In the genomic region with DNA sequence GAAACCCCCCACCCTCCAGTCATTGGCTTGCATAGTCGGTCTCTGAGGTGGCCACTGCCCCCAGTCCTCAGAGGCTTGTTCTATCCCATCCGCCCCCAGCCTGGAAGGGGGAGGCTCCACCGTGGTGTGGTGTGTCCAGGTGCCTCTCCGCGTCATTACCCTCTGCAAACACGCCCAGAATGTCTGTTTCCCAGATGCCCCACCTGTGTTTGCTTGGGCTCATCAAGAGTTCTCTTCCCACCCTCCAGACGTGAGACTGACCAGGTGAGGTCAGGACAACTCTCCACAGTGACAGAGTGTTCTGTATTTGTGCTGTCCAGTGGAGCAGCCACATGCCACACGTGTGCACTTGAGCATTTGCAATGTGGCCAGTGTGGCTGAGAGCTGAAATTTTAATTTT, we compare ENCODE assay signal across 20 cellular contexts. TPM values are rescaled to one million over a fixed set of nuclear protein-coding genes. Genes with fewer than 3 reads are reported as not detected.
DNase-seq lines count a peak whose midpoint lies in the region; ATAC-seq, FAIRE-seq and TF ChIP-seq lines count a peak whose summit lies in the region.
"Had no signal": no experiment of that assay in that cellular context is flagged by ENCODE, and none has a peak within 500 bp of the region (broad histone marks: within the 10 kb centered on the region; RNA-seq: fewer than 3 reads in every experiment).

No MANE protein-coding gene starts in this region.

- no peak for FAIRE-seq in pancreas (lab: Jason Lieb, UNC)
- FAIRE-seq: GM19239 had no signal

- TF ChIP-seq CTCF in body of pancreas (IDR thresholded peaks at IDR 0.05) (no peak), pancreas (IDR thresholded peaks at IDR 0.05) (no peak), brain microvascular endothelial cell (IDR thresholded peaks at IDR 0.05; ENCODE audit: low read depth, low read length, missing control alignments) (no peak)

- peak overlapping the region in 1 of 4 donors; percentile 30 for H3K27ac ChIP-seq in body of pancreas
- peak overlapping the region in 1 of 4 donors; percentile 6 for H3K27ac ChIP-seq in pancreas
- H3K27ac ChIP-seq in brain microvascular endothelial cell, result no peak overlapping the region
- H3K27ac ChIP-seq: esophagus muscularis mucosa, ovary had no signal

- DNase-seq in NCI-H1092 (lab: John Stamatoyannopoulos, UW) (peak; percentile 49), NCI-H345 treated with DMSO at 0.1 percent for 48 hours (lab: John Stamatoyannopoulos, UW; ENCODE audit: unreplicated experiment) (peak; percentile 53), body of pancreas (peak in 3 of 4 donors; percentile 44 to 66 (median 54)), pancreas (no peak), T-helper 2 cell (no peak), epidermal melanocyte (ENCODE audit: insufficient read length, low spot score) (no peak), brain microvascular endothelial cell (no peak)
- DNase-seq: activated CD4-positive, CD25-positive, alpha-beta regulatory T cell treated with anti-CD3 and anti-CD28 coated beads, Interleukin-2, amount 50 U/mL, for 72 hours; CD8-positive, alpha-beta memory T cell; left ventricle myocardium superior; NCI-H2227 treated with DMSO at 0.1 percent for 48 hours; OCI-M1; ovary; T-helper 9 cell had no signal

- peak; percentile 32 for ATAC-seq in body of pancreas
- peak in 3 of 4 donors; percentile 24 to 71 (median 64) for ATAC-seq in pancreas
- no peak for ATAC-seq in HG03159 (IDR thresholded peaks at IDR 0.05; ENCODE audit: unreplicated experiment)
- ATAC-seq: left ventricle myocardium superior had no signal

- H3K4me3 ChIP-seq in body of pancreas (no peak overlapping the region), pancreas (no peak overlapping the region), brain microvascular endothelial cell (ENCODE audit: low read depth, low read length) (no peak overlapping the region)
- H3K4me3 ChIP-seq: esophagus muscularis mucosa, HAP-1, ovary had no signal

- H3K9me3 ChIP-seq in body of pancreas, result no peaks in the 10 kb centered on the region
- H3K9me3 ChIP-seq in pancreas, result no peaks in the 10 kb centered on the region
- H3K9me3 ChIP-seq: esophagus muscularis mucosa, HAP-1, ovary had no signal

- intact Hi-C loops in body of pancreas (cut with DNase I) (no loop called here), pancreas (cut with DNase I) (no loop called here)

- WGBS in body of pancreas, 2 donors, result 55 to 66% methylated on average over 8 of the region's 8 CpGs
- 55 to 68% methylated on average over 8 of the region's 8 CpGs for whole genome bisulfite sequencing in pancreas, 2 donors

- H3K4me1 ChIP-seq in body of pancreas, result peaks cover 16% of the 10 kb centered on the region
- no peaks in the 10 kb centered on the region for H3K4me1 ChIP-seq in pancreas
- H3K4me1 ChIP-seq: HAP-1 had no signal

- no peaks in the 10 kb centered on the region for H3K27me3 ChIP-seq in body of pancreas
- H3K27me3 ChIP-seq in pancreas, result no peaks in the 10 kb centered on the region
- peaks cover 12% of the 10 kb centered on the region for H3K27me3 ChIP-seq in brain microvascular endothelial cell (replicated peaks)
- H3K27me3 ChIP-seq: ovary had no signal

- peak in 1 of 3 donors; percentile 27 for TF ChIP-seq POLR2A in body of pancreas (IDR thresholded peaks at IDR 0.05)

- in situ Hi-C loops in brain microvascular endothelial cell (cut with HindIII; ENCODE audit: low pct_ligation_motif_present, low sequenced_read_pairs), result no loop called here

- no peaks in the 10 kb centered on the region for H3K36me3 ChIP-seq in body of pancreas (replicated peaks in 1 of 2; ENCODE audit: insufficient read depth in 1 of 2, low read depth in 2 of 2)
- no peaks in the 10 kb centered on the region for H3K36me3 ChIP-seq in pancreas
- no peaks in the 10 kb centered on the region for H3K36me3 ChIP-seq in brain microvascular endothelial cell (replicated peaks)
- H3K36me3 ChIP-seq: esophagus muscularis mucosa, HAP-1, ovary had no signal

RNA-seq across cellular contexts. Expression of a gene that starts 24.9 kb away (rescaled TPM):
- 1 to 10 TPM; 1.6 to 2.9 TPM for total RNA-seq in body of pancreas
- total RNA-seq in pancreas, result 1 to 10 TPM in 2 of 6 donors, under 1 TPM in 4; 0.28 to 1.8 (median 0.81) TPM
- 10 to 100 TPM in 1 of 2 donors, 1 to 10 TPM in 1; 3.2 to 10.2 TPM for polyA plus RNA-seq in pancreas
- total RNA-seq: activated CD8-positive, alpha-beta memory T cell treated with anti-CD3 and anti-CD28 coated beads for 36 hours; CD8-positive, alpha-beta memory T cell; SK-MEL-5 had no signal
- polyA plus RNA-seq: CD8-positive, alpha-beta memory T cell had no signal

RNA-seq across cellular contexts. Expression of a gene that starts 47.5 kb away (rescaled TPM):
- total RNA-seq in body of pancreas, result 10 to 100 TPM in 1 of 2 donors, 1 to 10 TPM in 1; 8.6 to 12.2 TPM
- total RNA-seq in pancreas, result 10 to 100 TPM in 3 of 6 donors, 1 to 10 TPM in 3; 4.3 to 17.9 (median 8.7) TPM
- 10 to 100 TPM; 21.0 to 59.4 TPM for polyA plus RNA-seq in pancreas
- total RNA-seq: CD8-positive, alpha-beta memory T cell had no signal
- polyA plus RNA-seq: CD8-positive, alpha-beta memory T cell had no signal

Comparison
In these comparisons a context has a peak if more than half of its experiments do, and no peak if none do; other contexts are left out.
1. DNase-seq: peak in NCI-H1092 (single experiment), NCI-H345 treated with DMSO at 0.1 percent for 48 hours (single experiment) and body of pancreas (3 of 4); none in pancreas (0 of 6), T-helper 2 cell (0 of 5), epidermal melanocyte (single experiment) and brain microvascular endothelial cell (single experiment).